Comparison of ENCODE assay signal across 8 cellular contexts in the genomic region with DNA sequence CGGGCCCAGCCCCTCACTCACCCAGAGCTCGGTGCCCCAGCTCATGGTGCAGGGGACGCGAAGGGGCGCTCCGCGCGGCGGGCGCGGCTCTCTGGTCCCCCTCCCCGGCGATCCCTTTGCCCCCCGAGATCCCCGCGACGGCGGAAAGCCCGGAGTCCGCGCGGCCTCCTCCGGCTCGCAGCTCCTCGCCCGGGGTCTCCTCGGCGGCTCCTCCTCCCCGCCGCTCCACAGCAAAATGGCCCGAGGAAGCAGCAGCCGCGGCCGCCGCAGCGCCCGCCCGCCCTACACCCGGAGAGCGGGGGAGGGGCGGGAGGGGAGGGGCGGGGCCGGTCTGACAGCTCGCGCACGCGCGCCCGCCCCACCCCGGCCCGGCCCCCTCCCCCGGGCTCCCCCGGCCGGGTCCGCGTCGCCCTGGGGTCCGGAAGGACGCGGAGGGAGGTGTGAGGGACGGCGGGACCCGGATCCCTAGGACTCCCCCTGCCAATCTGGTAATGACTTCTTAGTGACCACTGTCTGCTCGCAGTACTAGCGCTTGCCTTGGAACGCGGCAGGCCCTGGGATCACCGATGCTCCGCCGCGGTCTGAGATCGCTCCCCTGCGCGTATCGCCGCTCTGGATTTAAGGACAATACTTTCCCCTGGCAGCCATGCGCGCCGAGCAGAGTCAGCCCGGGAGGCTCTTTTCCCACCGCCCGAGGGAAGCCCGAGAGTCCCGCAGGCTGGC. TPM values are rescaled to one million over a fixed set of nuclear protein-coding genes. Genes with fewer than 3 reads are reported as not detected.
DNase-seq lines count a peak whose midpoint lies in the region; ATAC-seq and TF ChIP-seq lines count a peak whose summit lies in the region.

Gene FNBP1, minus strand, starts transcription at position 259 of the 723 bp plus-strand sequence. Its CDS starts 214 bp downstream, at position 45.

- intact Hi-C loops in breast epithelium (cut with DNase I; ENCODE audit: low total_unique reads) = loop anchor here (10.0 kb wide), 1 partner anchor 158 kb away; no protein-coding TSS in a partner anchor

- no peak for TF ChIP-seq CTCF in WTC11 (IDR thresholded peaks at IDR 0.05)
- no peak for TF ChIP-seq CTCF in breast epithelium (IDR thresholded peaks at IDR 0.05)

- H3K4me3 ChIP-seq in HAP-1 (peak within 1 kb of the TSS; percentile 56), breast epithelium (peak within 1 kb of the TSS; percentile 87 to 99 (median 92)), skin epidermis (peak within 1 kb of the TSS; percentile 84 to 100 (median 93))

- peaks cover 19% of the 10 kb centered on the region for H3K27me3 Mint-ChIP-seq in WTC11 (ENCODE audit: low read depth)

- DNase-seq in DMS53 treated with DMSO at 0.1 percent for 48 hours (lab: John Stamatoyannopoulos, UW; ENCODE audit: unreplicated experiment) (peak; percentile 63), HAP-1 (ENCODE audit: low spot score in 2 of 2) (peak; percentile 68 to 89), NCI-H1930 (lab: John Stamatoyannopoulos, UW) (peak; percentile 43 to 55), WTC11 (ENCODE audit: low spot score) (peak; percentile 78), breast epithelium (ENCODE audit: low spot score in 2 of 2) (peak; percentile 48 to 74), iPS-NIHi11 (ENCODE audit: low spot score) (peak; percentile 95)

- ATAC-seq in WTC11 = peak; percentile 75
- no peak for ATAC-seq in HG02870 (IDR thresholded peaks at IDR 0.05; ENCODE audit: unreplicated experiment)

- peaks cover 30% of the 10 kb centered on the region for H3K4me1 ChIP-seq in HAP-1
- H3K4me1 ChIP-seq in breast epithelium = no peaks in the 10 kb centered on the region

- H3K36me3 ChIP-seq in HAP-1 (replicated peaks) (no peaks in the 10 kb centered on the region), breast epithelium (no peaks in the 10 kb centered on the region)

- peak within 1 kb of the TSS; percentile 73 for H3K27ac Mint-ChIP-seq in WTC11

- H3K27ac ChIP-seq in breast epithelium = peak within 1 kb of the TSS; percentile 94 to 95
- peak within 1 kb of the TSS; percentile 73 to 100 (median 95) for H3K27ac ChIP-seq in skin epidermis

- POLR2A ChIA-PET in WTC11 (lab: Charles Lee) = interaction anchor here (0.7 kb wide), 1 partner anchor 221 kb away, joined by 3 read pairs; no protein-coding TSS in a partner anchor

- H3K9me3 Mint-ChIP-seq in WTC11 = no peaks in the 10 kb centered on the region

- H3K4me3 Mint-ChIP-seq in WTC11 = peak within 1 kb of the TSS; percentile 97

- H3K36me3 Mint-ChIP-seq in WTC11 = no peaks in the 10 kb centered on the region

- no peaks in the 10 kb centered on the region for H3K9me3 ChIP-seq in HAP-1
- H3K9me3 ChIP-seq in breast epithelium = no peaks in the 10 kb centered on the region

- H3K27me3 ChIP-seq in HAP-1 (ENCODE audit: low read depth) (no peaks in the 10 kb centered on the region), breast epithelium (no peaks in the 10 kb centered on the region)

- TF ChIP-seq POLR2A in breast epithelium (IDR thresholded peaks at IDR 0.05) = peak; percentile 36

- in situ Hi-C loops in HAP-1 (cut with MboI; ENCODE audit: low sequenced_read_pairs) = no loop called here

- peaks cover 42% of the 10 kb centered on the region for H3K4me1 Mint-ChIP-seq in WTC11

- CTCF ChIA-PET in WTC11 (lab: Charles Lee) = interaction anchor here (1.0 to 1.5 kb wide), 2 partner anchors 10 to 15 kb away, joined by 3 to 5 read pairs; no protein-coding TSS in a partner anchor

TF ChIP-seq in WTC11, 78 proteins besides CTCF, POLR2A, EP300 and RAD21:
- TF ChIP-seq, protein P1, sequence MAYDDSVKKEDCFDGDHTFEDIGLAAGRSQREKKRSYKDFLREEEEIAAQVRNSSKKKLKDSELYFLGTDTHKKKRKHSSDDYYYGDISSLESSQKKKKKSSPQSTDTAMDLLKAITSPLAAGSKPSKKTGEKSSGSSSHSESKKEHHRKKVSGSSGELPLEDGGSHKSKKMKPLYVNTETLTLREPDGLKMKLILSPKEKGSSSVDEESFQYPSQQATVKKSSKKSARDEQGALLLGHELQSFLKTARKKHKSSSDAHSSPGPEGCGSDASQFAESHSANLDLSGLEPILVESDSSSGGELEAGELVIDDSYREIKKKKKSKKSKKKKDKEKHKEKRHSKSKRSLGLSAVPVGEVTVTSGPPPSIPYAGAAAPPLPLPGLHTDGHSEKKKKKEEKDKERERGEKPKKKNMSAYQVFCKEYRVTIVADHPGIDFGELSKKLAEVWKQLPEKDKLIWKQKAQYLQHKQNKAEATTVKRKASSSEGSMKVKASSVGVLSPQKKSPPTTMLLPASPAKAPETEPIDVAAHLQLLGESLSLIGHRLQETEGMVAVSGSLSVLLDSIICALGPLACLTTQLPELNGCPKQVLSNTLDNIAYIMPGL (CRISPR knock-in tag; IDR thresholded peaks at IDR 0.05) = peak; percentile 31; the same call in 1 of the 2 replicates
- no peak for TF ChIP-seq ZNF317 (CRISPR knock-in tag; IDR thresholded peaks at IDR 0.05; ENCODE audit: borderline replicate concordance, low read depth)
- TF ChIP-seq SMAD4 (CRISPR knock-in tag; IDR thresholded peaks at IDR 0.05) = peak; percentile 4; the same call in 1 of the 2 replicates
- peak; percentile 39; the same call in 1 of the 2 replicates for TF ChIP-seq ARID4B (CRISPR knock-in tag; IDR thresholded peaks at IDR 0.05; ENCODE audit: borderline replicate concordance)
- TF ChIP-seq NFATC4 (CRISPR knock-in tag; IDR thresholded peaks at IDR 0.05) = no peak
- TF ChIP-seq PREB (CRISPR knock-in tag; IDR thresholded peaks at IDR 0.05; ENCODE audit: borderline replicate concordance) = no peak
- TF ChIP-seq, protein P2, sequence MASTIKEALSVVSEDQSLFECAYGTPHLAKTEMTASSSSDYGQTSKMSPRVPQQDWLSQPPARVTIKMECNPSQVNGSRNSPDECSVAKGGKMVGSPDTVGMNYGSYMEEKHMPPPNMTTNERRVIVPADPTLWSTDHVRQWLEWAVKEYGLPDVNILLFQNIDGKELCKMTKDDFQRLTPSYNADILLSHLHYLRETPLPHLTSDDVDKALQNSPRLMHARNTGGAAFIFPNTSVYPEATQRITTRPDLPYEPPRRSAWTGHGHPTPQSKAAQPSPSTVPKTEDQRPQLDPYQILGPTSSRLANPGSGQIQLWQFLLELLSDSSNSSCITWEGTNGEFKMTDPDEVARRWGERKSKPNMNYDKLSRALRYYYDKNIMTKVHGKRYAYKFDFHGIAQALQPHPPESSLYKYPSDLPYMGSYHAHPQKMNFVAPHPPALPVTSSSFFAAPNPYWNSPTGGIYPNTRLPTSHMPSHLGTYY (CRISPR knock-in tag; IDR thresholded peaks at IDR 0.05) = no peak
- TF ChIP-seq ZNF396 (CRISPR knock-in tag; IDR thresholded peaks at IDR 0.05; ENCODE audit: borderline replicate concordance) = no peak
- no peak; the same call in 1 of the 2 replicates for TF ChIP-seq FOXK1 (CRISPR knock-in tag; IDR thresholded peaks at IDR 0.05)
- 0 out of 2 replicates have a peak, but pooled peaks have one; percentile 40 for TF ChIP-seq SP1 (CRISPR knock-in tag; conservative IDR thresholded peaks at IDR 0.05)
- TF ChIP-seq NR3C1 (CRISPR knock-in tag; conservative IDR thresholded peaks at IDR 0.05; ENCODE audit: low read depth) = no peak
- TF ChIP-seq NR2C2 (CRISPR knock-in tag; IDR thresholded peaks at IDR 0.05) = no peak
- TF ChIP-seq ZNF423 (CRISPR knock-in tag; IDR thresholded peaks at IDR 0.05) = peak; percentile 44; the same call in 1 of the 2 replicates
- TF ChIP-seq JAZF1 (CRISPR knock-in tag; IDR thresholded peaks at IDR 0.05) = no peak
TF ChIP-seq in WTC11: peak in this region for 5.

RNA-seq across cellular contexts. Expression of gene FNBP1, which starts in this region (rescaled TPM):
- 38.1 to 43.6 TPM (median 38.4 TPM) in 3 replicates for total RNA-seq in WTC11 (2021)
- total RNA-seq in breast epithelium = 10 to 100 TPM; 31.3 to 49.8 (median 41.9) TPM
